2 cellular contexts compared by ENCODE assay signal in the genomic region with DNA sequence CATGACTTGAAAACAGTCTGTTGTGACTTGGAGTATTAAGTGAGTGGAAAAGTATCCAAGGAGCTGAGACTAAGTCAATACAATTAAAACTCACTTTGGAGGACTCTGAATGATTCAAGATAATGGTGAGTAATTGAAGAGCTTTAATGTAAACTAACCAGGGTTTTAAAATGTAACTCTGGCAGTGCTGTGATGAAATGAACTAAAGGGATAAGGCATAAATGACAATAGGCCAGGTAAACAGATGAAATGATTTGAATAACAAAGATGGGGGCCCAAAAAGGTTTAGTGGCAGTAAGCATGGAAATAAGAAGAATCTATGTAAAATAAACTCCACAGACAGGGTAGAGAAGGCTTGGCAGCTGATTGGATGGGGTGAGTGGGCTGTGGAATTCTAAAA.
TF ChIP-seq lines count a peak whose summit lies in the region.

No MANE protein-coding gene starts in this region.

TF ChIP-seq in IMR-90, 13 proteins besides CTCF, POLR2A, EP300 and RAD21:
- no peak for TF ChIP-seq MAFK (IDR thresholded peaks at IDR 0.05; ENCODE audit: low read depth, low read length)
- TF ChIP-seq, protein P1, sequence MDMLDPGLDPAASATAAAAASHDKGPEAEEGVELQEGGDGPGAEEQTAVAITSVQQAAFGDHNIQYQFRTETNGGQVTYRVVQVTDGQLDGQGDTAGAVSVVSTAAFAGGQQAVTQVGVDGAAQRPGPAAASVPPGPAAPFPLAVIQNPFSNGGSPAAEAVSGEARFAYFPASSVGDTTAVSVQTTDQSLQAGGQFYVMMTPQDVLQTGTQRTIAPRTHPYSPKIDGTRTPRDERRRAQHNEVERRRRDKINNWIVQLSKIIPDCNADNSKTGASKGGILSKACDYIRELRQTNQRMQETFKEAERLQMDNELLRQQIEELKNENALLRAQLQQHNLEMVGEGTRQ (IDR thresholded peaks at IDR 0.05; ENCODE audit: low read depth, low read length), result no peak
- TF ChIP-seq CEBPB (IDR thresholded peaks at IDR 0.05; ENCODE audit: low read depth, low read length), result no peak
- no peak for TF ChIP-seq SMC3 (IDR thresholded peaks at IDR 0.05; ENCODE audit: low read depth, low read length)
- no peak for TF ChIP-seq MAZ (IDR thresholded peaks at IDR 0.05; ENCODE audit: borderline replicate concordance, low read depth, low read length)
- no peak for TF ChIP-seq BHLHE40 (IDR thresholded peaks at IDR 0.05; ENCODE audit: low read depth, low read length)
- TF ChIP-seq NFE2L2 (IDR thresholded peaks at IDR 0.05; ENCODE audit: low read depth, low read length), result no peak
- no peak for TF ChIP-seq MXI1 (IDR thresholded peaks at IDR 0.05; ENCODE audit: borderline replicate concordance, low read depth, low read length)
- no peak for TF ChIP-seq RFX5 (IDR thresholded peaks at IDR 0.05; ENCODE audit: low read depth, low read length)
- TF ChIP-seq RCOR1 (IDR thresholded peaks at IDR 0.05; ENCODE audit: insufficient replicate concordance, low read length), result no peak
- TF ChIP-seq, protein P2, sequence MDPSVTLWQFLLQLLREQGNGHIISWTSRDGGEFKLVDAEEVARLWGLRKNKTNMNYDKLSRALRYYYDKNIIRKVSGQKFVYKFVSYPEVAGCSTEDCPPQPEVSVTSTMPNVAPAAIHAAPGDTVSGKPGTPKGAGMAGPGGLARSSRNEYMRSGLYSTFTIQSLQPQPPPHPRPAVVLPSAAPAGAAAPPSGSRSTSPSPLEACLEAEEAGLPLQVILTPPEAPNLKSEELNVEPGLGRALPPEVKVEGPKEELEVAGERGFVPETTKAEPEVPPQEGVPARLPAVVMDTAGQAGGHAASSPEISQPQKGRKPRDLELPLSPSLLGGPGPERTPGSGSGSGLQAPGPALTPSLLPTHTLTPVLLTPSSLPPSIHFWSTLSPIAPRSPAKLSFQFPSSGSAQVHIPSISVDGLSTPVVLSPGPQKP (IDR thresholded peaks at IDR 0.05; ENCODE audit: borderline replicate concordance, low read depth, low read length), result no peak
- TF ChIP-seq FOS (IDR thresholded peaks at IDR 0.05; ENCODE audit: low read depth, low read length), result no peak

TF ChIP-seq in WTC11, 78 proteins besides CTCF, POLR2A, EP300 and RAD21:
- TF ChIP-seq ELF4 (CRISPR knock-in tag; IDR thresholded peaks at IDR 0.05; ENCODE audit: low read depth) (no peak), TCF7 (CRISPR knock-in tag; IDR thresholded peaks at IDR 0.05; ENCODE audit: low read depth) (no peak), NFYB (CRISPR knock-in tag; conservative IDR thresholded peaks at IDR 0.05; ENCODE audit: low read depth) (no peak), ETV6 (CRISPR knock-in tag; IDR thresholded peaks at IDR 0.05) (no peak), TEAD4 (CRISPR knock-in tag; IDR thresholded peaks at IDR 0.05) (no peak), NFATC4 (CRISPR knock-in tag; IDR thresholded peaks at IDR 0.05) (no peak), ZNF138 (CRISPR knock-in tag; conservative IDR thresholded peaks at IDR 0.05) (no peak), RELA (CRISPR knock-in tag; IDR thresholded peaks at IDR 0.05; ENCODE audit: borderline replicate concordance) (no peak)
